Comparison of ENCODE assay signal across 11 cellular contexts in the genomic region with DNA sequence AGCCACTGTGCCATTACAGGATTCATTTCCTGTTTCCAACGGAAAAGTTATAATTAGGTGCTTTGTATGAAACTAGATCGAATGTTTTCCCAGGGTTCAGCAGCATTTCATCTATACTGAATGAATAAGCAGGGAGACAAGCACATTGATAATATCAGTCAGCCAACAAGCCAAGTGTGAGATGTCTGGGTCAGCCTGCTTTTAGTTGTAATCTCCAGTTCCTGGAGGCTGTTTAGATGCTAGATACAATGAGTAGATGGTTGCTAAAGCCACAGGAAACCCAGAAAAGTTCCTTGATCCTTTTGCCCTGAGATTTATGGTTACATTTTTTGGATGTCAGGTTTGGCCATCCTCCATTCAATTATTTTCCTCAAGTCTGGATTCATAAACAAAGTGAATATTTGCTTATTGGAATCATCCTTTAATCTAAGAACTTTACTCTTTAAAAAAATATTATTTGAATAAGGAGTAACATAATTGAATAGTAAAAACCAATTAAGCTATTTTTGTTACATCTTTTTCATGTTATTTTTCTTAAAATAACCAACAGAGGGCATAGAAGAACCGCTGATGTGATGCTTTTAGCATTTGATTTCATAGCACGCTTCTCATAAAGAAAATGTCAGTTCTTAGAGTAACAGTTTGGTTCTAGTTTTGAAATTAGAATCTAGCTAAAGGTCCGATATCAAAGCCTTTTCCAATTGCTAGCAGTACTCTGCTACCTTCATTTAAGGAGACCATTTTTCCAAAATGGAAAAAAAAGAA.
A peak's percentile ranks its signal among the peaks of the same experiment; 100 is the strongest.
DNase-seq lines count a peak whose midpoint lies in the region; FAIRE-seq and TF ChIP-seq lines count a peak whose summit lies in the region.
"Had no signal": no experiment of that assay in that cellular context is flagged by ENCODE, and none has a peak within 500 bp of the region (broad histone marks: within the 10 kb centered on the region; RNA-seq: fewer than 3 reads in every experiment).

No MANE protein-coding gene starts in this region.

- no peaks in the 10 kb centered on the region for H3K4me1 ChIP-seq in GM23248 (ENCODE audit: insufficient read depth)

- H3K4me2 ChIP-seq in GM23248 (ENCODE audit: unreplicated experiment): no peak overlapping the region

- 4% methylated on average over 5 of the region's 5 CpGs for WGBS in GM23248 (ENCODE audit: low coverage in 1 of 2, low lambda C conversion rate in 2 of 2, missing lambda C conversion rate in 2 of 2), 2 experiments

- H3K4me3 ChIP-seq in GM23248 (no peak overlapping the region), fibroblast of pulmonary artery (replicated peaks; ENCODE audit: low read depth, low read length) (no peak overlapping the region)
- H3K4me3 ChIP-seq: MG63 had no signal

- no peaks in the 10 kb centered on the region for H3K9me2 ChIP-seq in GM23248 (ENCODE audit: insufficient read depth)

- no peak overlapping the region for H3K27ac ChIP-seq in GM23248

- H3K36me3 ChIP-seq in GM23248 (ENCODE audit: low read depth): no peaks in the 10 kb centered on the region
- H3K36me3 ChIP-seq: MG63 had no signal

- H3K79me2 ChIP-seq in GM23248 (ENCODE audit: insufficient read depth): no peaks in the 10 kb centered on the region

- intact Hi-C loops in head of caudate nucleus (cut with DNase I): no loop called here

- H3K9me3 ChIP-seq in GM23248 (ENCODE audit: low read depth): no peaks in the 10 kb centered on the region
- H3K9me3 ChIP-seq: MG63 had no signal

- TF ChIP-seq CTCF in fibroblast of pulmonary artery (IDR thresholded peaks at IDR 0.05; ENCODE audit: low read length, missing control alignments): peak; percentile 23

- FAIRE-seq in A204.1 (lab: Jason Lieb, UNC): peak; percentile 96

- no peaks in the 10 kb centered on the region for H4K20me1 ChIP-seq in GM23248 (ENCODE audit: insufficient read depth)

- H3K27me3 ChIP-seq in GM23248 (replicated peaks; ENCODE audit: insufficient read depth): no peaks in the 10 kb centered on the region
- H3K27me3 ChIP-seq: MG63 had no signal

- peak; percentile 34 for DNase-seq in GM23248
- peak; percentile 35 for DNase-seq in RKO (ENCODE audit: low spot score)
- DNase-seq in fibroblast of pulmonary artery (ENCODE audit: low read depth): peak; percentile 37
- DNase-seq in NCI-H2171 (lab: John Stamatoyannopoulos, UW): no peak
- DNase-seq in NCI-H2107 treated with DMSO at 0.1 percent for 48 hours (lab: John Stamatoyannopoulos, UW; ENCODE audit: unreplicated experiment): no peak
- DNase-seq in head of caudate nucleus: no peak
- DNase-seq in NCI-H1092 treated with DMSO at 0.1 percent for 48 hours (lab: John Stamatoyannopoulos, UW): no peak
- DNase-seq: activated gamma-delta T cell treated with Interleukin-2 at 50 U/mL for 16 hours, COR-L47, MG63 had no signal

- no peaks in the 10 kb centered on the region for H3F3A ChIP-seq in GM23248 (ENCODE audit: insufficient read depth)

- peak overlapping the region; percentile 21; the same call in 1 of the 2 replicates for H2AFZ ChIP-seq in GM23248

- H3K9ac ChIP-seq in GM23248: no peak overlapping the region

- in situ Hi-C loops in GM23248 (cut with MboI): no loop called here

Comparison
In these comparisons a context has a peak if more than half of its experiments do, and no peak if none do; other contexts are left out.
1. DNase-seq: peak in GM23248 (single experiment), RKO (single experiment) and fibroblast of pulmonary artery (single experiment); none in NCI-H2171 (single experiment), NCI-H2107 treated with DMSO at 0.1 percent for 48 hours (single experiment), head of caudate nucleus (0 of 42) and NCI-H1092 treated with DMSO at 0.1 percent for 48 hours (single experiment).